In the genomic region with DNA sequence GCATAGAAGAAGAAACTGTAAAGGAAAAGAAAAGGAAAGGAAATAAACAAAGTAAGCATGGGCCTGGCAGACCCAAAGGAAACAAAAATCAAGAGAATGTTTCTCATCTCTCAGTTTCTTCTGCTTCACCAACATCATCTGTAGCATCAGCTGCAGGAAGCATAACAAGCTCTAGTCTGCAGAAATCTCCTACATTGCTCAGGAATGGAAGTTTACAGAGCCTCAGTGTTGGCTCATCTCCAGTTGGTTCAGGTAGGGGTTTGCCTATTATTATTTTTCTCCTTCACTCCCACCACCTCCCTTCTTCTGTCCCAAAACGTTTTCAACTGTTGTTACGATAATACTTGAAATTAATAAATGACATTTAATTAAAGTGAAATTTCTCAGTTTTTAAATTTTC, we compare ENCODE assay signal across 18 cellular contexts.
DNase-seq lines count a peak whose midpoint lies in the region; ATAC-seq and TF ChIP-seq lines count a peak whose summit lies in the region.
"Had no signal": no experiment of that assay in that cellular context is flagged by ENCODE, and none has a peak within 500 bp of the region (broad histone marks: within the 10 kb centered on the region; RNA-seq: fewer than 3 reads in every experiment).

No MANE protein-coding gene starts in this region.

- H3K27me3 Mint-ChIP-seq in MCF 10A (ENCODE audit: insufficient read depth, unreplicated experiment) (no peaks in the 10 kb centered on the region), endothelial cell (ENCODE audit: unreplicated experiment) (peaks cover 1% of the 10 kb centered on the region)
- H3K27me3 Mint-ChIP-seq: CD4-positive, alpha-beta T cell had no signal

- H3K4me3 Mint-ChIP-seq in MCF 10A (ENCODE audit: unreplicated experiment), result no peak overlapping the region
- H3K4me3 Mint-ChIP-seq in endothelial cell (ENCODE audit: unreplicated experiment), result no peak overlapping the region
- H3K4me3 Mint-ChIP-seq: CD4-positive, alpha-beta T cell; HFFc6 had no signal

- no peak for DNase-seq in mammary epithelial cell
- DNase-seq in MCF 10A (ENCODE audit: unreplicated experiment), result no peak
- no peak for DNase-seq in endothelial cell (ENCODE audit: low spot score)
- DNase-seq in SK-N-DZ (ENCODE audit: low spot score), result no peak
- DNase-seq in anterior cingulate cortex (lab: John Stamatoyannopoulos, UW), result no peak
- DNase-seq: CD4-positive, alpha-beta T cell; HFFc6; NCI-H1417; NCI-H187; NCI-H2107; NCI-H510A; NCI-H774; PC-9; SIG-M5 had no signal

- CTCF ChIA-PET in mammary epithelial cell (lab: Charles Lee; ENCODE audit: low non-redundant PET) (interaction anchor here (0.8 kb wide), 1 partner anchor 667 kb away, joined by 8 read pairs; no protein-coding TSS in a partner anchor), MCF 10A (lab: Yijun Ruan, JAX) (interaction anchor here (0.6 to 0.8 kb wide), 4 partner anchors 23 to 253 kb away, joined by 3 to 4 read pairs (median 4); no protein-coding TSS in a partner anchor), HEK293 (lab: Yijun Ruan, JAX) (interaction anchor here (0.8 kb wide), 1 partner anchor 58 kb away, joined by 4 read pairs; no protein-coding TSS in a partner anchor)

- dilution Hi-C loops in mammary epithelial cell (cut with HindIII; ENCODE audit: low sequenced_read_pairs), result no loop called here

- no peak for ATAC-seq in HG02759 (IDR thresholded peaks at IDR 0.05; ENCODE audit: unreplicated experiment)

- in situ Hi-C loops in mammary epithelial cell (cut with MboI; ENCODE audit: low sequenced_read_pairs in 2 of 2), result no loop called here

- H3K9me3 Mint-ChIP-seq in MCF 10A (ENCODE audit: unreplicated experiment), result no peaks in the 10 kb centered on the region
- no peaks in the 10 kb centered on the region for H3K9me3 Mint-ChIP-seq in endothelial cell (ENCODE audit: unreplicated experiment)
- H3K9me3 Mint-ChIP-seq: CD4-positive, alpha-beta T cell; HFFc6 had no signal

- POLR2A ChIA-PET in MCF 10A (lab: Yijun Ruan, JAX), result no interaction called here
- POLR2A ChIA-PET in HEK293 (lab: Yijun Ruan, JAX), result interaction anchor here (0.6 kb wide), 1 partner anchor 672 kb away, joined by 4 read pairs; no protein-coding TSS in a partner anchor

- H3K36me3 ChIP-seq in mammary epithelial cell (ENCODE audit: insufficient read depth, low read length) (peaks cover 7% of the 10 kb centered on the region), HEK293 (ENCODE audit: control insufficient read depth in 2 of 2, insufficient read depth in 1 of 2, low read length in 2 of 2) (peaks cover 7 to 9% of the 10 kb centered on the region in 2 experiments)

- TF ChIP-seq CTCF in mammary epithelial cell (conservative IDR thresholded peaks at IDR 0.05 in 1 of 2, IDR thresholded peaks at IDR 0.05 in 1 of 2; ENCODE audit: extremely low read depth in 1 of 2, insufficient read depth in 1 of 2, low read depth in 1 of 2, low read length in 2 of 2), result no peak
- TF ChIP-seq CTCF in MCF 10A (IDR thresholded peaks at IDR 0.05; ENCODE audit: unreplicated experiment), result no peak
- no peak for TF ChIP-seq CTCF in HEK293 (tag by site-specific recombination; IDR thresholded peaks at IDR 0.05)
- TF ChIP-seq CTCF in endothelial cell (IDR thresholded peaks at IDR 0.05; ENCODE audit: unreplicated experiment), result no peak

- H3K4me3 ChIP-seq in mammary epithelial cell (replicated peaks in 1 of 3; ENCODE audit: insufficient read depth in 1 of 3, low read depth in 2 of 3, low read length in 3 of 3), result no peak overlapping the region
- no peak overlapping the region for H3K4me3 ChIP-seq in HEK293 (ENCODE audit: low read depth, low read length)
- H3K4me3 ChIP-seq: PC-9 had no signal

- intact Hi-C loops in mammary epithelial cell (cut with micrococcal nuclease) (no loop called here), MCF 10A (cut with micrococcal nuclease) (no loop called here)

- H3K27me3 ChIP-seq in mammary epithelial cell (ENCODE audit: insufficient read depth, low read length), result no peaks in the 10 kb centered on the region

- H3K4me1 ChIP-seq in mammary epithelial cell (ENCODE audit: insufficient read depth, low read length), result no peaks in the 10 kb centered on the region
- H3K4me1 ChIP-seq in HEK293 (ENCODE audit: control insufficient read depth, insufficient read depth, low read length), result no peaks in the 10 kb centered on the region

- H3K4me1 Mint-ChIP-seq in MCF 10A (ENCODE audit: insufficient read depth, unreplicated experiment) (peaks cover 10% of the 10 kb centered on the region), endothelial cell (ENCODE audit: unreplicated experiment) (peaks cover 23% of the 10 kb centered on the region)

- no peak overlapping the region for H3K9ac ChIP-seq in mammary epithelial cell (ENCODE audit: insufficient read depth, low read length)
- H3K9ac ChIP-seq: KMS-11 had no signal

- no peak overlapping the region for H3K4me2 ChIP-seq in mammary epithelial cell (ENCODE audit: insufficient read depth, low read depth, low read length)
- H3K4me2 ChIP-seq: KMS-11, PC-9 had no signal

- peaks cover 32% of the 10 kb centered on the region for H3K79me2 ChIP-seq in mammary epithelial cell (ENCODE audit: insufficient read depth, low read length)

- no peak overlapping the region for H2AFZ ChIP-seq in mammary epithelial cell (ENCODE audit: low read depth, low read length)
- H2AFZ ChIP-seq: PC-9 had no signal

- BruUV-seq in mammary epithelial cell (replicated peaks; lab: Mats Ljungman, UMichigan) (TSS peak; percentile 14), MCF 10A (replicated peaks; lab: Mats Ljungman, UMichigan) (no TSS peak)

- H3K9me3 ChIP-seq in mammary epithelial cell (replicated peaks; ENCODE audit: insufficient read depth, low read length) (no peaks in the 10 kb centered on the region), HEK293 (ENCODE audit: control insufficient read depth, insufficient read depth, low read depth, low read length) (no peaks in the 10 kb centered on the region)

- no peaks in the 10 kb centered on the region for H4K20me1 ChIP-seq in mammary epithelial cell (ENCODE audit: insufficient read depth, low read length)

- 82% methylated on average over 2 of the region's 2 CpGs for WGBS in mammary epithelial cell (ENCODE audit: low coverage, missing lambda C conversion rate)

- H3K36me3 Mint-ChIP-seq in MCF 10A (ENCODE audit: insufficient read depth, unreplicated experiment) (peaks cover 42% of the 10 kb centered on the region), endothelial cell (ENCODE audit: low read depth, unreplicated experiment) (no peaks in the 10 kb centered on the region)

- H3K27ac Mint-ChIP-seq in MCF 10A (ENCODE audit: low read depth, unreplicated experiment), result no peak overlapping the region
- peak overlapping the region; percentile 95 for H3K27ac Mint-ChIP-seq in endothelial cell (ENCODE audit: unreplicated experiment)
- H3K27ac Mint-ChIP-seq: CD4-positive, alpha-beta T cell; HFFc6 had no signal

- no peak overlapping the region for H3K27ac ChIP-seq in mammary epithelial cell (ENCODE audit: insufficient read depth, low read depth, low read length)
- no peak overlapping the region for H3K27ac ChIP-seq in HEK293 (ENCODE audit: extremely low read depth, low read depth, low read length)
- H3K27ac ChIP-seq: KMS-11, PC-9, RWPE1 had no signal

TF ChIP-seq in HEK293, 187 proteins besides CTCF, POLR2A, EP300 and RAD21:
- TF ChIP-seq ZNF768 (tag by site-specific recombination; IDR thresholded peaks at IDR 0.05) (no peak), ZSCAN16 (tag by site-specific recombination; IDR thresholded peaks at IDR 0.05) (peak; percentile 97), PBX3 (CRISPR knock-in tag; IDR thresholded peaks at IDR 0.05) (no peak), ZFP37 (tag by site-specific recombination; IDR thresholded peaks at IDR 0.05) (no peak), ZBTB20 (tag by site-specific recombination; IDR thresholded peaks at IDR 0.05) (no peak), GLI4 (tag by site-specific recombination; IDR thresholded peaks at IDR 0.05) (no peak), ZNF19 (tag by site-specific recombination; IDR thresholded peaks at IDR 0.05; ENCODE audit: low read depth) (no peak)
